Comparison of ENCODE assay signal across 8 cellular contexts in genomic region chr6:33390767-33391277, GRCh38. TPM values are rescaled to one million over a fixed set of nuclear protein-coding genes. Genes with fewer than 3 reads are reported as not detected.
DNase-seq lines count a peak whose midpoint lies in the region; ATAC-seq, FAIRE-seq and TF ChIP-seq lines count a peak whose summit lies in the region.

No MANE protein-coding gene starts in this region.

- POLR2A ChIA-PET in PC-3 (lab: Charles Lee; ENCODE audit: unreplicated experiment) (no interaction called here), endothelial cell of umbilical vein (lab: Charles Lee) (no interaction called here)

- intact Hi-C loops in PC-3 (cut with micrococcal nuclease): loop anchor here (1.0 to 2.0 kb wide), 2 partner anchors 19 to 78 kb away; no protein-coding TSS in a partner anchor
- intact Hi-C loops in endothelial cell of umbilical vein (cut with micrococcal nuclease): loop anchor here (1.0 to 5.0 kb wide), 5 partner anchors 19 to 101 kb away; partner anchors contain the start of gene ZBTB9

- H2BK120ac ChIP-seq in trophoblast cell (ENCODE audit: insufficient read depth, low read length, poor library complexity): no peak overlapping the region

- no peak overlapping the region for H3K14ac ChIP-seq in trophoblast cell (ENCODE audit: low read length)

- no peak for TF ChIP-seq POLR2A in endothelial cell of umbilical vein (IDR thresholded peaks at IDR 0.05; ENCODE audit: low read depth, low read length)

- ATAC-seq in PC-3 (no peak), GM21825 (IDR thresholded peaks at IDR 0.05; ENCODE audit: unreplicated experiment) (no peak)

- H3K4me3 ChIP-seq in GM12865 (ENCODE audit: low read depth, low read length): peak overlapping the region; percentile 43
- H3K4me3 ChIP-seq in PC-3 (ENCODE audit: low read length): peak overlapping the region; percentile 14
- H3K4me3 ChIP-seq in endothelial cell of umbilical vein (replicated peaks in 1 of 3; ENCODE audit: insufficient read depth in 1 of 3, low read depth in 1 of 3, low read length in 3 of 3): peak overlapping the region in 1 of 3 experiments; percentile 25
- no peak overlapping the region for H3K4me3 ChIP-seq in trophoblast cell (ENCODE audit: low read depth, low read length)

- H3K79me2 ChIP-seq in PC-3 (ENCODE audit: low read length): peaks cover 42% of the 10 kb centered on the region
- H3K79me2 ChIP-seq in endothelial cell of umbilical vein (ENCODE audit: control insufficient read depth, insufficient read depth, low read length): peaks cover 41% of the 10 kb centered on the region
- peaks cover 20% of the 10 kb centered on the region for H3K79me2 ChIP-seq in trophoblast cell (ENCODE audit: control insufficient read depth, insufficient read depth, low read length, poor library complexity)

- H3K27me3 ChIP-seq in PC-3 (ENCODE audit: low read length) (no peaks in the 10 kb centered on the region), endothelial cell of umbilical vein (ENCODE audit: control insufficient read depth in 2 of 2, insufficient read depth in 2 of 2, low read length in 2 of 2) (no peaks in the 10 kb centered on the region), trophoblast cell (ENCODE audit: insufficient read depth, low read length) (no peaks in the 10 kb centered on the region)

- CTCF ChIA-PET in PC-3 (lab: Charles Lee): no interaction called here
- CTCF ChIA-PET in endothelial cell of umbilical vein (lab: Charles Lee): interaction anchor here (0.7 to 1.7 kb wide), 5 partner anchors 32 to 189 kb away, joined by 3 to 15 read pairs (median 4); partner anchors contain the start of genes BAK1 and ZBTB9

- H3K4me2 ChIP-seq in PC-3 (ENCODE audit: low read length): peak overlapping the region; percentile 38
- peak overlapping the region; percentile 43 for H3K4me2 ChIP-seq in endothelial cell of umbilical vein (ENCODE audit: insufficient read depth, low read length)
- H3K4me2 ChIP-seq in trophoblast cell (ENCODE audit: low read length): peak overlapping the region; percentile 14

- peak overlapping the region; percentile 40 for H3K9ac ChIP-seq in PC-3 (ENCODE audit: low read length)
- H3K9ac ChIP-seq in endothelial cell of umbilical vein (replicated peaks; ENCODE audit: extremely low read depth, insufficient read depth, low read length): peak overlapping the region; percentile 24
- H3K9ac ChIP-seq in trophoblast cell (ENCODE audit: low read length): no peak overlapping the region

- no peak for TF ChIP-seq CTCF in GM12865 (IDR thresholded peaks at IDR 0.05; ENCODE audit: insufficient read depth, low read depth, low read length, missing control alignments)
- no peak for TF ChIP-seq CTCF in PC-3 (conservative IDR thresholded peaks at IDR 0.05; ENCODE audit: low read depth, low read length)
- no peak for TF ChIP-seq CTCF in endothelial cell of umbilical vein (IDR thresholded peaks at IDR 0.05; ENCODE audit: extremely low read depth in 1 of 2, insufficient read depth in 1 of 2, low read depth in 1 of 2, low read length in 2 of 2)

- H3K4ac ChIP-seq in trophoblast cell (ENCODE audit: low read depth, low read length): no peak overlapping the region

- H4K8ac ChIP-seq in trophoblast cell (ENCODE audit: low read depth, low read length): peak overlapping the region; percentile 79

- H3K79me1 ChIP-seq in trophoblast cell (ENCODE audit: low read length): peaks cover 6% of the 10 kb centered on the region

- H3K27ac ChIP-seq in PC-3 (ENCODE audit: low read length) (peak overlapping the region; percentile 55), endothelial cell of umbilical vein (ENCODE audit: insufficient read depth, low read depth, low read length) (peak overlapping the region; percentile 57), trophoblast cell (ENCODE audit: low read depth, low read length) (peak overlapping the region; percentile 77)

- H2BK5ac ChIP-seq in trophoblast cell (ENCODE audit: low read depth, low read length, poor library complexity): no peak overlapping the region

- no peak overlapping the region for H2AK5ac ChIP-seq in trophoblast cell (ENCODE audit: low read length)

- no peaks in the 10 kb centered on the region for H3K9me1 ChIP-seq in endothelial cell of umbilical vein (replicated peaks; ENCODE audit: control insufficient read depth, extremely low read depth, insufficient read depth, low read length)

- H2BK12ac ChIP-seq in trophoblast cell (ENCODE audit: low read length): no peak overlapping the region

- dilution Hi-C loops in endothelial cell of umbilical vein (cut with MboI; ENCODE audit: extremely low pct_ligation_motif_present, low sequenced_read_pairs): no loop called here

- H4K20me1 ChIP-seq in PC-3 (ENCODE audit: low read length): peaks cover 26% of the 10 kb centered on the region
- no peaks in the 10 kb centered on the region for H4K20me1 ChIP-seq in endothelial cell of umbilical vein (replicated peaks; ENCODE audit: control insufficient read depth, extremely low read depth, insufficient read depth, low read length)

- H3F3A ChIP-seq in PC-3 (ENCODE audit: low read length, unreplicated experiment): no peaks in the 10 kb centered on the region

- H2AFZ ChIP-seq in PC-3 (ENCODE audit: low read length) (peak overlapping the region; percentile 78), endothelial cell of umbilical vein (ENCODE audit: low read depth, low read length) (peak overlapping the region; percentile 91), trophoblast cell (ENCODE audit: insufficient read depth, low read length, poor library complexity) (peak overlapping the region; percentile 28)

- FAIRE-seq in endothelial cell of umbilical vein (lab: Jason Lieb, UNC): no peak

- no peaks in the 10 kb centered on the region for H3K9me2 ChIP-seq in PC-3 (replicated peaks; ENCODE audit: low read length)

- BruUV-seq in PC-3 (replicated peaks; lab: Mats Ljungman, UMichigan): TSS peak; percentile 80
- BruUV-seq in endothelial cell of umbilical vein (replicated peaks; lab: Mats Ljungman, UMichigan): no TSS peak

- H3K36me3 ChIP-seq in PC-3 (ENCODE audit: low read depth, low read length): peaks cover 10% of the 10 kb centered on the region
- H3K36me3 ChIP-seq in endothelial cell of umbilical vein (ENCODE audit: control insufficient read depth in 2 of 2, extremely low read depth in 1 of 2, insufficient read depth in 2 of 2, low read length in 2 of 2): no peaks in the 10 kb centered on the region
- no peaks in the 10 kb centered on the region for H3K36me3 ChIP-seq in trophoblast cell (ENCODE audit: control insufficient read depth in 1 of 2, insufficient read depth in 2 of 2, low read length in 2 of 2)

- H3K18ac ChIP-seq in trophoblast cell (ENCODE audit: low read length): no peak overlapping the region

- H4K91ac ChIP-seq in trophoblast cell (ENCODE audit: low read depth, low read length): peak overlapping the region; percentile 26

- H3K4me1 ChIP-seq in PC-3 (ENCODE audit: insufficient read depth, low read length): peaks cover 23% of the 10 kb centered on the region
- peaks cover 26% of the 10 kb centered on the region for H3K4me1 ChIP-seq in endothelial cell of umbilical vein (ENCODE audit: control insufficient read depth, extremely low read depth, insufficient read depth, low read length)
- H3K4me1 ChIP-seq in trophoblast cell (ENCODE audit: control insufficient read depth in 1 of 2, insufficient read depth in 2 of 2, low read length in 2 of 2): peaks cover 0 to 12% of the 10 kb centered on the region in 2 experiments

- peak overlapping the region; percentile 30 for H4K12ac ChIP-seq in trophoblast cell (ENCODE audit: low read depth, low read length)

- no peak overlapping the region for H3K23ac ChIP-seq in trophoblast cell (ENCODE audit: low read length)

- H3K9me3 ChIP-seq in PC-3 (ENCODE audit: low read length) (no peaks in the 10 kb centered on the region), endothelial cell of umbilical vein (replicated peaks; ENCODE audit: control insufficient read depth, insufficient read depth, low read length) (no peaks in the 10 kb centered on the region), trophoblast cell (ENCODE audit: insufficient read depth, low read depth, low read length) (no peaks in the 10 kb centered on the region)

- WGBS in trophoblast cell (ENCODE audit: extremely low coverage, insufficient coverage, insufficient read length): no CpG with 5 or more reads among the region's 9 CpGs

- DNase-seq in GM12865 (ENCODE audit: low read depth): no peak
- no peak for DNase-seq in PC-3
- no peak for DNase-seq in endothelial cell of umbilical vein (ENCODE audit: low read depth, low spot score)
- peak in 1 of 2 donors; percentile 49 for DNase-seq in trophoblast cell
- DNase-seq in effector CD8-positive, alpha-beta T cell (lab: John Stamatoyannopoulos, UW): no peak
- no peak for DNase-seq in effector CD4-positive, alpha-beta T cell
- no peak for DNase-seq in GM19240 (ENCODE audit: insufficient read length, low spot score)

RNA-seq across cellular contexts. Expression of gene KIFC1, which starts 0.8 kb away (rescaled TPM):
- total RNA-seq in PC-3 (2014; rRNA removed) (60.6 and 66.7 TPM in 2 replicates), endothelial cell of umbilical vein (63.4 and 65.9 TPM in 2 replicates)
- polyA plus RNA-seq in endothelial cell of umbilical vein: 38.5 and 39.3 TPM in 2 replicates
- 46.2 and 46.6 TPM in 2 replicates for polyA plus RNA-seq in endothelial cell of umbilical vein (2011; cell fraction: cytosol; rRNA removed)
- polyA plus RNA-seq in endothelial cell of umbilical vein (2011; cell fraction: nucleus; rRNA removed): 63.0 and 83.1 TPM in 2 replicates
- polyA plus RNA-seq in endothelial cell of umbilical vein (2012): 15.2 and 30.1 TPM in 2 replicates
- polyA minus RNA-seq in endothelial cell of umbilical vein: 40.6 and 41.9 TPM in 2 replicates
- polyA minus RNA-seq in endothelial cell of umbilical vein (2011; cell fraction: cytosol; rRNA and poly(A)+ RNA removed): 33.3 TPM
- polyA minus RNA-seq in endothelial cell of umbilical vein (2011; cell fraction: nucleus; rRNA and poly(A)+ RNA removed): 36.4 and 42.0 TPM in 2 replicates
- 66.1 and 66.6 TPM in 2 replicates for polyA plus RNA-seq in trophoblast cell (2013)

RNA-seq across cellular contexts. Expression of gene PHF1, which starts 20.0 kb away (rescaled TPM):
- total RNA-seq in PC-3 (2014; rRNA removed): 36.6 and 40.3 TPM in 2 replicates
- total RNA-seq in endothelial cell of umbilical vein: 28.8 and 32.5 TPM in 2 replicates
- 53.1 and 62.6 TPM in 2 replicates for polyA plus RNA-seq in endothelial cell of umbilical vein
- polyA plus RNA-seq in endothelial cell of umbilical vein (2011; cell fraction: cytosol; rRNA removed): 23.9 and 25.2 TPM in 2 replicates
- polyA plus RNA-seq in endothelial cell of umbilical vein (2011; cell fraction: nucleus; rRNA removed): 186 and 227 TPM in 2 replicates
- polyA plus RNA-seq in endothelial cell of umbilical vein (2012): 22.8 and 26.1 TPM in 2 replicates
- polyA minus RNA-seq in endothelial cell of umbilical vein: 22.3 and 26.8 TPM in 2 replicates
- 8.6 TPM for polyA minus RNA-seq in endothelial cell of umbilical vein (2011; cell fraction: cytosol; rRNA and poly(A)+ RNA removed)
- polyA minus RNA-seq in endothelial cell of umbilical vein (2011; cell fraction: nucleus; rRNA and poly(A)+ RNA removed): 16.2 and 19.6 TPM in 2 replicates
- polyA plus RNA-seq in trophoblast cell (2013): 42.6 and 42.7 TPM in 2 replicates

RNA-seq across cellular contexts. Expression of gene CUTA, which starts 27.1 kb away (rescaled TPM):
- 227 and 242 TPM in 2 replicates for total RNA-seq in PC-3 (2014; rRNA removed)
- total RNA-seq in endothelial cell of umbilical vein: 133 TPM in 2 replicates
- polyA plus RNA-seq in endothelial cell of umbilical vein: 202 and 241 TPM in 2 replicates
- polyA plus RNA-seq in endothelial cell of umbilical vein (2011; cell fraction: cytosol; rRNA removed): 189 and 191 TPM in 2 replicates
- polyA plus RNA-seq in endothelial cell of umbilical vein (2011; cell fraction: nucleus; rRNA removed): 92.8 and 109 TPM in 2 replicates
- 123 and 151 TPM in 2 replicates for polyA plus RNA-seq in endothelial cell of umbilical vein (2012)
- 90.1 and 102 TPM in 2 replicates for polyA minus RNA-seq in endothelial cell of umbilical vein
- 143 TPM for polyA minus RNA-seq in endothelial cell of umbilical vein (2011; cell fraction: cytosol; rRNA and poly(A)+ RNA removed)
- polyA minus RNA-seq in endothelial cell of umbilical vein (2011; cell fraction: nucleus; rRNA and poly(A)+ RNA removed): 21.5 and 24.2 TPM in 2 replicates
- polyA plus RNA-seq in trophoblast cell (2013): 201 and 213 TPM in 2 replicates

RNA-seq across cellular contexts. Expression of gene SYNGAP1, which starts 29.0 kb away (rescaled TPM):
- 1.9 and 2.9 TPM in 2 replicates for total RNA-seq in PC-3 (2014; rRNA removed)
- 14.3 and 15.1 TPM in 2 replicates for total RNA-seq in endothelial cell of umbilical vein
- 7.3 and 7.9 TPM in 2 replicates for polyA plus RNA-seq in endothelial cell of umbilical vein
- polyA plus RNA-seq in endothelial cell of umbilical vein (2011; cell fraction: cytosol; rRNA removed): 3.2 and 3.9 TPM in 2 replicates
- polyA plus RNA-seq in endothelial cell of umbilical vein (2011; cell fraction: nucleus; rRNA removed): 36.2 and 44.4 TPM in 2 replicates
- 6.4 and 10.8 TPM in 2 replicates for polyA plus RNA-seq in endothelial cell of umbilical vein (2012)
- polyA minus RNA-seq in endothelial cell of umbilical vein: 6.2 and 9.3 TPM in 2 replicates
- 0.31 TPM for polyA minus RNA-seq in endothelial cell of umbilical vein (2011; cell fraction: cytosol; rRNA and poly(A)+ RNA removed)
- polyA minus RNA-seq in endothelial cell of umbilical vein (2011; cell fraction: nucleus; rRNA and poly(A)+ RNA removed): 11.4 and 14.9 TPM in 2 replicates
- 11.3 and 23.2 TPM in 2 replicates for polyA plus RNA-seq in trophoblast cell (2013)

Comparison
In these comparisons a context has a peak if more than half of its experiments do, and no peak if none do; other contexts are left out.
1. H2AFZ ChIP-seq: peak in every context shown above with its lines; median percentile 91 in endothelial cell of umbilical vein; 78 in PC-3; 28 in trophoblast cell.